ENCODE assay signal across 28 cellular contexts in the genomic region with DNA sequence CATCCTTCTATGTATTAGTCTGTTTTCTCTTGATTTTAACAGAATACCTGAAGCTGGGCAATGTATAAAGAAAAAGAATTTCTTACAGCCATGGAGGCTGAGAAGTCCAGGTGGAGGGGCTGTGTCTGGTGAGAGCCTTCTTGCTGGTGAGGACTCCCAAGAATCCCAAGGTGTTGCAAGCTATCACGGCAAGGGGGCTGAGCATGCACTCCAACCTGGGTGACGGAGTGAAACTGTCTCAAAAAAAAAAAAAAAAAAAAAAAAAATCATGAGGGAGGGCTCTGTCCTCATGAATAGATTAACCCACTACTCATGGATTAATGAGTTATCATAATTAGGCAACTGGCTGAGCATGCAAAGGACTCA. TPM values are rescaled to one million over a fixed set of nuclear protein-coding genes. Genes with fewer than 3 reads are reported as not detected.
DNase-seq lines count a peak whose midpoint lies in the region; ATAC-seq and TF ChIP-seq lines count a peak whose summit lies in the region.
"Had no signal": no experiment of that assay in that cellular context is flagged by ENCODE, and none has a peak within 500 bp of the region (broad histone marks: within the 10 kb centered on the region; RNA-seq: fewer than 3 reads in every experiment).

No MANE protein-coding gene starts in this region.

- no peak for DNase-seq in activated T-cell treated with anti-CD3 and anti-CD28 coated beads, Interleukin-2, amount 50 U/mL, for 72 hours
- DNase-seq in activated T-cell treated with anti-CD3 and anti-CD28 coated beads, Interleukin-2, amount 50 U/mL, for 48 hours: no peak
- no peak for DNase-seq in LNCaP clone FGC (ENCODE audit: low read depth)
- no peak for DNase-seq in mesothelial cell of epicardium (ENCODE audit: low spot score in 2 of 2, unreplicated experiment in 2 of 2)
- no peak for DNase-seq in type B pancreatic cell (ENCODE audit: extremely low spot score, unreplicated experiment)
- no peak for DNase-seq in RPMI8226
- no peak for DNase-seq in sigmoid colon
- DNase-seq in KBM-7: no peak
- DNase-seq: activated CD4-positive, alpha-beta T cell treated with anti-CD3 and anti-CD28 coated beads for 36 hours; activated gamma-delta T cell treated with Interleukin-2 at 50 U/mL for 16 hours; BE2C; CD8-positive, alpha-beta memory T cell; DMS 273 treated with DMSO at 0.1 percent for 48 hours; EL; esophagus squamous epithelium; foreskin keratinocyte; NCI-H1105 treated with DMSO at 0.1 percent for 48 hours; NCI-H1930; NCI-H2171 treated with DMSO at 0.1 percent for 48 hours; NCI-H524 treated with DMSO at 0.1 percent for 48 hours; Right ventricle myocardium superior; stimulated activated CD4-positive, alpha-beta T cell treated with anti-CD3 and anti-CD28 coated beads, Interleukin-15, amount 100 ng/mL, for 24 hours; stimulated activated CD4-positive, alpha-beta T cell treated with anti-CD3 and anti-CD28 coated beads, Interleukin-4, amount 100 ng/mL, for 4 hours; substantia nigra; T-helper 17 cell had no signal

- peaks cover 0 to 22% (median 9%) of the 10 kb centered on the region in 4 donors for H3K4me1 ChIP-seq in sigmoid colon
- H3K4me1 ChIP-seq: BE2C had no signal

- no peaks in the 10 kb centered on the region for H3K9me3 ChIP-seq in sigmoid colon
- H3K9me3 ChIP-seq: BE2C, esophagus squamous epithelium had no signal

- peaks cover 0 to 4% of the 10 kb centered on the region in 2 donors for H3K36me3 Mint-ChIP-seq in activated T-cell treated with anti-CD3 and anti-CD28 coated beads, Interleukin-2, amount 50 U/mL, for 72 hours (ENCODE audit: insufficient read depth in 2 of 2)
- H3K36me3 Mint-ChIP-seq in mesothelial cell of epicardium (peaks cover 12% of the 10 kb centered on the region), type B pancreatic cell (peaks cover 3% of the 10 kb centered on the region)

- intact Hi-C loops in sigmoid colon (cut with DNase I): no loop called here

- H3K9me3 Mint-ChIP-seq in activated T-cell treated with anti-CD3 and anti-CD28 coated beads, Interleukin-2, amount 50 U/mL, for 72 hours: no peaks in the 10 kb centered on the region
- H3K9me3 Mint-ChIP-seq in mesothelial cell of epicardium (no peaks in the 10 kb centered on the region), type B pancreatic cell (no peaks in the 10 kb centered on the region)
- H3K9me3 Mint-ChIP-seq: CD8-positive, alpha-beta memory T cell; central memory CD8-positive, alpha-beta T cell; dendritic cell treated with granulocyte-macrophage colony-stimulating factor and Interleukin-4, amounts not matched to agents 40 ng/mL and 50 ng/mL, for 4 days had no signal

- peaks cover 0 to 6% (median 0%) of the 10 kb centered on the region in 4 donors for H3K36me3 ChIP-seq in sigmoid colon
- H3K36me3 ChIP-seq: BE2C had no signal

- peak overlapping the region; percentile 2; the same call in 1 of the 2 replicates for H3K4me3 ChIP-seq in LNCaP clone FGC (ENCODE audit: low read depth, low read length)
- H3K4me3 ChIP-seq in sigmoid colon: no peak overlapping the region
- H3K4me3 ChIP-seq: esophagus squamous epithelium, K562 had no signal

- no peak for ATAC-seq in activated T-cell treated with anti-CD3 and anti-CD28 coated beads, Interleukin-2, amount 50 U/mL, for 72 hours (replicated peaks in 1 of 2)
- ATAC-seq: activated CD4-positive, alpha-beta T cell treated with anti-CD3 and anti-CD28 coated beads for 36 hours; foreskin keratinocyte; T-helper 17 cell had no signal

- peak overlapping the region; percentile 54 for H3K27ac Mint-ChIP-seq in activated T-cell treated with anti-CD3 and anti-CD28 coated beads, Interleukin-2, amount 50 U/mL, for 72 hours
- H3K27ac Mint-ChIP-seq in mesothelial cell of epicardium: peak overlapping the region; percentile 57
- peak overlapping the region; percentile 73 for H3K27ac Mint-ChIP-seq in type B pancreatic cell
- H3K27ac Mint-ChIP-seq: activated CD4-positive, alpha-beta T cell treated with anti-CD3 and anti-CD28 coated beads for 36 hours; dendritic cell treated with granulocyte-macrophage colony-stimulating factor and Interleukin-4, amounts not matched to agents 40 ng/mL and 50 ng/mL, for 4 days; T-helper 17 cell had no signal

- no peak overlapping the region for H3K27ac ChIP-seq in sigmoid colon
- H3K27ac ChIP-seq: foreskin keratinocyte had no signal

- no peak overlapping the region for H3K4me3 Mint-ChIP-seq in activated T-cell treated with anti-CD3 and anti-CD28 coated beads, Interleukin-2, amount 50 U/mL, for 72 hours
- H3K4me3 Mint-ChIP-seq in mesothelial cell of epicardium (no peak overlapping the region), type B pancreatic cell (peak overlapping the region; percentile 24)
- H3K4me3 Mint-ChIP-seq: activated CD4-positive, alpha-beta T cell treated with anti-CD3 and anti-CD28 coated beads for 36 hours; CD8-positive, alpha-beta memory T cell; central memory CD8-positive, alpha-beta T cell; dendritic cell treated with granulocyte-macrophage colony-stimulating factor and Interleukin-4, amounts not matched to agents 40 ng/mL and 50 ng/mL, for 4 days; T-helper 17 cell had no signal

- TF ChIP-seq POLR2A in sigmoid colon (IDR thresholded peaks at IDR 0.05): no peak

- TF ChIP-seq EP300 in sigmoid colon (IDR thresholded peaks at IDR 0.05): no peak

- in situ Hi-C loops in KBM-7 (cut with MboI; ENCODE audit: low pct_unique_long_range_greater_than_20kb, low sequenced_read_pairs): no loop called here

- peaks cover 17% of the 10 kb centered on the region for H3K4me1 Mint-ChIP-seq in activated T-cell treated with anti-CD3 and anti-CD28 coated beads, Interleukin-2, amount 50 U/mL, for 72 hours (ENCODE audit: low read depth)
- H3K4me1 Mint-ChIP-seq in mesothelial cell of epicardium (peaks cover 16% of the 10 kb centered on the region), type B pancreatic cell (ENCODE audit: unreplicated experiment) (peaks cover 7% of the 10 kb centered on the region)
- H3K4me1 Mint-ChIP-seq: central memory CD8-positive, alpha-beta T cell had no signal

- no peaks in the 10 kb centered on the region for H3K27me3 ChIP-seq in sigmoid colon
- H3K27me3 ChIP-seq: BE2C, esophagus squamous epithelium, foreskin keratinocyte had no signal

- no peaks in the 10 kb centered on the region for H3K27me3 Mint-ChIP-seq in activated T-cell treated with anti-CD3 and anti-CD28 coated beads, Interleukin-2, amount 50 U/mL, for 72 hours (ENCODE audit: low read depth)
- H3K27me3 Mint-ChIP-seq in mesothelial cell of epicardium (ENCODE audit: low read depth) (no peaks in the 10 kb centered on the region), type B pancreatic cell (no peaks in the 10 kb centered on the region)
- H3K27me3 Mint-ChIP-seq: activated CD4-positive, alpha-beta T cell treated with anti-CD3 and anti-CD28 coated beads for 36 hours; CD8-positive, alpha-beta memory T cell; central memory CD8-positive, alpha-beta T cell; dendritic cell treated with granulocyte-macrophage colony-stimulating factor and Interleukin-4, amounts not matched to agents 40 ng/mL and 50 ng/mL, for 4 days; T-helper 17 cell had no signal

- 79 to 87% methylated on average over 2 of the region's 2 CpGs for WGBS in sigmoid colon, 2 donors

- TF ChIP-seq CTCF in LNCaP clone FGC (IDR thresholded peaks at IDR 0.05; ENCODE audit: control insufficient read depth, extremely low read depth, insufficient read depth) (no peak), mesothelial cell of epicardium (IDR thresholded peaks at IDR 0.05; ENCODE audit: unreplicated experiment) (no peak), type B pancreatic cell (conservative IDR thresholded peaks at IDR 0.05) (no peak), sigmoid colon (IDR thresholded peaks at IDR 0.05) (no peak)

RNA-seq across cellular contexts. Expression of a gene that starts 19.4 kb away (rescaled TPM):
- total RNA-seq in activated T-cell treated with anti-CD3 and anti-CD28 coated beads, Interleukin-2, amount 50 U/mL, for 72 hours: 10 to 100 TPM; 10.8 to 12.8 TPM
- total RNA-seq in mesothelial cell of epicardium (30.9 to 33.3 TPM (median 31.8 TPM) in 3 replicates), type B pancreatic cell (ENCODE audit: low replicate concordance) (112 and 159 TPM in 2 replicates), sigmoid colon (10 to 100 TPM; 14.5 to 56.0 (median 30.3) TPM)
- polyA plus RNA-seq in sigmoid colon: 100 to 1,000 TPM; 113 to 250 (median 166) TPM

RNA-seq across cellular contexts. Expression of a gene that starts 47.8 kb away (rescaled TPM):
- total RNA-seq in activated T-cell treated with anti-CD3 and anti-CD28 coated beads, Interleukin-2, amount 50 U/mL, for 72 hours: 100 to 1,000 TPM; 135 to 152 TPM
- total RNA-seq in mesothelial cell of epicardium (52.9 to 59.4 TPM (median 56.1 TPM) in 3 replicates), type B pancreatic cell (ENCODE audit: low replicate concordance) (52.3 and 60.3 TPM in 2 replicates), sigmoid colon (10 to 100 TPM; 31.0 to 40.0 (median 35.7) TPM)
- polyA plus RNA-seq in sigmoid colon: 10 to 100 TPM; 21.0 to 49.1 (median 36.0) TPM

RNA-seq across cellular contexts. Expression of a gene that starts 55.2 kb away (rescaled TPM):
- total RNA-seq in activated T-cell treated with anti-CD3 and anti-CD28 coated beads, Interleukin-2, amount 50 U/mL, for 72 hours: 10 to 100 TPM; 45.4 to 62.3 TPM
- total RNA-seq in mesothelial cell of epicardium (32.4 to 39.6 TPM (median 33.8 TPM) in 3 replicates), type B pancreatic cell (ENCODE audit: low replicate concordance) (37.2 and 38.8 TPM in 2 replicates), sigmoid colon (10 to 100 TPM; 11.4 to 23.9 (median 19.9) TPM)
- polyA plus RNA-seq in sigmoid colon: 10 to 100 TPM; 28.8 to 59.0 (median 37.9) TPM
